In the genomic region with DNA sequence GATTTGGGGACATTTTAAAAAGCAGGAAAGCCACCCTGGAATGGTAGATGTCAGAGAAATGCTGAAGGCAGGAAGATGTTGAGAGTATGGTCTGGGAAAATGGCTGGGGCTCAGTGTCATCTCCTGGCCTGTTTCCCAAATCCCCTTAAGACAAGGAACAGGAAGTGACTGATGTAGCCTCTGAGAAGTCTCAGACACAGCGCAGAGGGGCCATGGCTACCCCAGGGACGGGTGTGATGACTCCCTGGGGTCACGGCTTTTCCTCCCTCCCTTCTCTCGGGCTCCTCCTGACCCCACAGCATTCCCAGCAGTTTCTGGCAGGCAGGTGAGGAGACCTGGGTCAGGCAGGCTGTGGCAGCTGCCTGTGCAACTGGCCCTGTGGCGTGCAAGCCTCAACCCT, we compare ENCODE assay signal across 1 cellular context.
TF ChIP-seq lines count a peak whose summit lies in the region.

No MANE protein-coding gene starts in this region.

TF ChIP-seq in H1, 55 proteins besides CTCF, POLR2A, EP300 and RAD21:
- no peak for TF ChIP-seq SP1 (IDR thresholded peaks at IDR 0.05; ENCODE audit: low read depth, low read length)
- TF ChIP-seq, protein P1, sequence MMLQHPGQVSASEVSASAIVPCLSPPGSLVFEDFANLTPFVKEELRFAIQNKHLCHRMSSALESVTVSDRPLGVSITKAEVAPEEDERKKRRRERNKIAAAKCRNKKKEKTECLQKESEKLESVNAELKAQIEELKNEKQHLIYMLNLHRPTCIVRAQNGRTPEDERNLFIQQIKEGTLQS (IDR thresholded peaks at IDR 0.05; ENCODE audit: insufficient read depth, low read depth, low read length): no peak
